Comparison of ENCODE assay signal across 31 cellular contexts in the genomic region with DNA sequence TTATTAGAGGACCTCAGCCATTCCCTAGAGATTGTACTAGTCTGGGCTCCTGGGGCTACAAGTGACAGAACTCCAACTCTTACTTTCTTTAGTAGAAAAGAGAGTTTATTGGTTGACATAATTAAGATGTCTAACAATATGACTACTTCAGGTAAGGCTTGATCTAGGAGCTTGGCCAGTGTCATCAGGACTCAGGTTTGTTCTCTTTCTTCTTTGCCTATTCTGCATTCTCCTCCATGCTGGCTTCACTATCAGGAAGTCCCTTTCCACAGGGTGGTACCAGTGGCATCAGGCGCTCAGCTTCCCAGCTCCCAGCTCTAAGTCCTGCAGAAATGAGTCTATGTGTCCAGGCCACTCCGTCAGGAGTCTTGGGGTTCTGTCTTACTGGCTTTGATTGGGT.
A peak's percentile ranks its signal among the peaks of the same experiment; 100 is the strongest.
DNase-seq lines count a peak whose midpoint lies in the region; ATAC-seq, FAIRE-seq and TF ChIP-seq lines count a peak whose summit lies in the region.
"Had no signal": no experiment of that assay in that cellular context is flagged by ENCODE, and none has a peak within 500 bp of the region (broad histone marks: within the 10 kb centered on the region; RNA-seq: fewer than 3 reads in every experiment).

No MANE protein-coding gene starts in this region.

- H3K79me2 ChIP-seq in HepG2 (ENCODE audit: insufficient read depth, low read length) (no peaks in the 10 kb centered on the region), H1 (ENCODE audit: control insufficient read depth in 1 of 2, insufficient read depth in 2 of 2, low read length in 2 of 2) (no peaks in the 10 kb centered on the region)

- H3K4me2 ChIP-seq in HepG2 (ENCODE audit: low read depth, low read length): no peak overlapping the region
- H3K4me2 ChIP-seq in H1 (ENCODE audit: insufficient read depth in 1 of 2, low read depth in 2 of 2, low read length in 2 of 2): no peak overlapping the region
- H3K4me2 ChIP-seq: A549; BLaER1; BLaER1 treated with 17β-estradiol and CSF1 and Interleukin-3, amounts not matched to agents 10 nM and 100 nM had no signal

- TF ChIP-seq RAD21 in HepG2 (CRISPR knock-in tag; IDR thresholded peaks at IDR 0.05): no peak
- no peak for TF ChIP-seq RAD21 in H1 (IDR thresholded peaks at IDR 0.05 in 1 of 2, conservative IDR thresholded peaks at IDR 0.05 in 1 of 2; ENCODE audit: low read depth in 2 of 2, low read length in 2 of 2)

- TF ChIP-seq EP300 in HepG2 (IDR thresholded peaks at IDR 0.05; ENCODE audit: low read depth in 2 of 2, low read length in 2 of 2): no peak
- TF ChIP-seq EP300 in HepG2 (CRISPR knock-in tag; IDR thresholded peaks at IDR 0.05; ENCODE audit: borderline replicate concordance): no peak
- no peak for TF ChIP-seq EP300 in H1 (IDR thresholded peaks at IDR 0.05; ENCODE audit: borderline replicate concordance in 1 of 2, low read depth in 2 of 2, low read length in 2 of 2)

- H3K36me3 ChIP-seq in HepG2 (replicated peaks in 1 of 2; ENCODE audit: control insufficient read depth in 1 of 2, insufficient read depth in 2 of 2, low read length in 2 of 2) (no peaks in the 10 kb centered on the region), right lobe of liver (no peaks in the 10 kb centered on the region), H1 (ENCODE audit: control insufficient read depth in 2 of 4, insufficient read depth in 4 of 4, low read length in 3 of 4) (no peaks in the 10 kb centered on the region)
- H3K36me3 ChIP-seq: BE2C; BLaER1; BLaER1 treated with 17β-estradiol and CSF1 and Interleukin-3, amounts not matched to agents 10 nM and 100 nM had no signal

- TF ChIP-seq POLR2A in HepG2 (IDR thresholded peaks at IDR 0.05; ENCODE audit: insufficient read depth in 1 of 2, low read depth in 2 of 2, low read length in 2 of 2) (no peak), right lobe of liver (IDR thresholded peaks at IDR 0.05) (no peak), H1 (IDR thresholded peaks at IDR 0.05; ENCODE audit: control extremely low read depth in 1 of 2, low read depth in 2 of 2, low read length in 2 of 2) (no peak)

- H2BK5ac ChIP-seq in H1 (ENCODE audit: low read depth, low read length): no peak overlapping the region

- H2BK120ac ChIP-seq in H1 (replicated peaks; ENCODE audit: low read depth, low read length): no peak overlapping the region

- no peak overlapping the region for H2AK5ac ChIP-seq in H1 (ENCODE audit: low read depth, low read length)

- no peak overlapping the region for H3K4me3 ChIP-seq in HepG2 (replicated peaks in 1 of 3; ENCODE audit: insufficient read depth in 1 of 3, low read depth in 2 of 3, low read length in 3 of 3)
- no peak overlapping the region for H3K4me3 ChIP-seq in right lobe of liver
- H3K4me3 ChIP-seq in H1 (ENCODE audit: extremely low read depth in 1 of 4, insufficient read depth in 2 of 4, low read depth in 3 of 4, low read length in 4 of 4): no peak overlapping the region
- H3K4me3 ChIP-seq: A549; BLaER1; BLaER1 treated with 17β-estradiol and CSF1 and Interleukin-3, amounts not matched to agents 10 nM and 100 nM had no signal

- DNase-seq in HepG2 (ENCODE audit: low spot score) (no peak), right lobe of liver (no peak), H1 (ENCODE audit: low read depth in 1 of 2, low spot score in 2 of 2) (no peak), RPMI8226 (no peak)
- DNase-seq: 8988T; ACHN; AML-193; BE2C; C1 segment of cervical spinal cord; Caco-2; Calu3; CD4-positive, alpha-beta memory T cell; CD4-positive, alpha-beta T cell; CD4-positive, CD25-positive, alpha-beta regulatory T cell; CD8-positive, alpha-beta memory T cell; CD8-positive, alpha-beta T cell; COR-L47; DMS 273 treated with DMSO at 0.1 percent for 48 hours; DMS153; DMS53; DMS79; DMS79 treated with DMSO at 0.1 percent for 48 hours; DND-41; EL had no signal

- BruUV-seq in HepG2 (replicated peaks; lab: Mats Ljungman, UMichigan): no TSS peak

- no peak overlapping the region for H4K91ac ChIP-seq in H1 (replicated peaks; ENCODE audit: insufficient read length, low read length)

- CTCF ChIA-PET in HepG2 (lab: Yijun Ruan, JAX; ENCODE audit: low intra/inter-chr PET ratio, low total read pairs): no interaction called here
- CTCF ChIA-PET in H1 (lab: Charles Lee; ENCODE audit: partially characterized antibody): interaction anchor here (0.6 to 1.1 kb wide), 4 partner anchors 11 to 358 kb away, joined by 3 read pairs; no protein-coding TSS in a partner anchor

- in situ Hi-C loops in HepG2 (cut with HindIII; ENCODE audit: extremely low pct_ligation_motif_present, low pct_unique_long_range_greater_than_20kb): no loop called here

- no peaks in the 10 kb centered on the region for H3K23me2 ChIP-seq in H1 (ENCODE audit: low read depth, low read length)

- no peak overlapping the region for H2BK15ac ChIP-seq in H1 (ENCODE audit: low read length)

- H3K4ac ChIP-seq in H1 (replicated peaks; ENCODE audit: insufficient read length, low read depth, low read length): no peak overlapping the region

- H3K9me3 ChIP-seq in HepG2 (ENCODE audit: low read length) (no peaks in the 10 kb centered on the region), right lobe of liver (no peaks in the 10 kb centered on the region), H1 (ENCODE audit: insufficient read depth in 2 of 2, low read depth in 1 of 2, low read length in 1 of 2) (peaks cover 0 to 6% of the 10 kb centered on the region in 2 experiments; a peak in 1 of 4 replicates)
- H3K9me3 ChIP-seq: A549; BE2C; BLaER1; BLaER1 treated with 17β-estradiol and CSF1 and Interleukin-3, amounts not matched to agents 10 nM and 100 nM; Caco-2 had no signal

- H3K9ac ChIP-seq in HepG2 (ENCODE audit: insufficient read depth, low read depth, low read length) (no peak overlapping the region), H1 (replicated peaks in 1 of 4; ENCODE audit: extremely low read depth in 1 of 4, low read depth in 3 of 4, low read length in 3 of 4) (no peak overlapping the region)
- H3K9ac ChIP-seq: BLaER1; BLaER1 treated with 17β-estradiol and CSF1 and Interleukin-3, amounts not matched to agents 10 nM and 100 nM had no signal

- no peak overlapping the region for H3K27ac ChIP-seq in HepG2 (ENCODE audit: extremely low read length, insufficient read depth, low read length)
- no peak overlapping the region for H3K27ac ChIP-seq in right lobe of liver
- no peak overlapping the region for H3K27ac ChIP-seq in H1 (ENCODE audit: low read depth, low read length)
- H3K27ac ChIP-seq: 22Rv1; A549; BLaER1; BLaER1 treated with 17β-estradiol and CSF1 and Interleukin-3, amounts not matched to agents 10 nM and 100 nM; C4-2B had no signal

- H4K5ac ChIP-seq in H1 (ENCODE audit: insufficient read length, low read depth, low read length): no peak overlapping the region

- H3K18ac ChIP-seq in H1 (ENCODE audit: extremely low read depth, low read length): no peak overlapping the region

- H3K79me1 ChIP-seq in H1 (ENCODE audit: low read depth, low read length): no peaks in the 10 kb centered on the region

- intact Hi-C loops in HepG2 (cut with micrococcal nuclease; ENCODE audit: unreplicated experiment) (no loop called here), right lobe of liver (cut with DNase I) (no loop called here)

- FAIRE-seq in HepG2 (lab: Jason Lieb, UNC) (no peak), H1 (lab: Jason Lieb, UNC) (no peak)
- FAIRE-seq: A204.1, A549, D721Med had no signal

- ATAC-seq in HepG2 (no peak), right lobe of liver (no peak)
- ATAC-seq: A549; CD8-positive, alpha-beta T cell had no signal

- no peak overlapping the region for H2BK12ac ChIP-seq in H1 (ENCODE audit: low read depth, low read length)

- 3% methylated on average over 2 of the region's 2 CpGs for WGBS in HepG2 (ENCODE audit: low lambda C conversion rate)
- WGBS in right lobe of liver (ENCODE audit: insufficient coverage, low coverage, low lambda C conversion rate, missing lambda C conversion rate): 100% methylated on average over 1 of the region's 2 CpGs
- WGBS in H1 (ENCODE audit: extremely low coverage in 1 of 2, insufficient coverage in 1 of 2, insufficient read length in 1 of 2, insufficient replicate concordance in 2 of 2, low coverage in 1 of 2, low lambda C conversion rate in 2 of 2, missing lambda C conversion rate in 1 of 2), 2 experiments: 84% methylated on average over 2 of the region's 2 CpGs; no CpG with 5 or more reads in 1 of the 2 experiments

- TF ChIP-seq CTCF in HepG2 (CRISPR knock-in tag; IDR thresholded peaks at IDR 0.05) (no peak), right lobe of liver (IDR thresholded peaks at IDR 0.05) (no peak), H1 (IDR thresholded peaks at IDR 0.05; ENCODE audit: control extremely low read depth in 1 of 3, insufficient read depth in 1 of 3, low read depth in 1 of 3, low read length in 3 of 3) (no peak)

- no peak overlapping the region for H3K23ac ChIP-seq in H1 (ENCODE audit: insufficient read length)

- peak overlapping the region; percentile 35 for H4K8ac ChIP-seq in H1 (ENCODE audit: extremely low read depth, insufficient read depth, low read length)

- no peak overlapping the region for H3K14ac ChIP-seq in H1 (ENCODE audit: insufficient read length)

- H2BK20ac ChIP-seq in H1 (ENCODE audit: low read length): no peak overlapping the region

- no peak overlapping the region for H3K56ac ChIP-seq in H1 (replicated peaks; ENCODE audit: insufficient read length, low read depth, low read length)

- H4K20me1 ChIP-seq in HepG2 (ENCODE audit: insufficient read depth, low read length): no peaks in the 10 kb centered on the region
- H4K20me1 ChIP-seq in H1 (replicated peaks in 1 of 2; ENCODE audit: control insufficient read depth in 1 of 2, insufficient read depth in 2 of 2, low read length in 2 of 2): no peaks in the 10 kb centered on the region
- H4K20me1 ChIP-seq: BLaER1; BLaER1 treated with 17β-estradiol and CSF1 and Interleukin-3, amounts not matched to agents 10 nM and 100 nM had no signal

- POLR2A ChIA-PET in HepG2 (lab: Yijun Ruan, JAX) (no interaction called here), H1 (lab: Charles Lee; ENCODE audit: partially characterized antibody) (no interaction called here)

- peaks cover 0 to 37% of the 10 kb centered on the region in 2 experiments for H3K27me3 ChIP-seq in HepG2 (ENCODE audit: control insufficient read depth in 1 of 2, insufficient read depth in 2 of 2, low read length in 2 of 2)
- no peaks in the 10 kb centered on the region for H3K27me3 ChIP-seq in right lobe of liver
- no peaks in the 10 kb centered on the region; a peak in 1 of 7 replicates for H3K27me3 ChIP-seq in H1 (replicated peaks in 1 of 4; ENCODE audit: control insufficient read depth in 3 of 4, extremely low read depth in 1 of 4, insufficient read depth in 3 of 4, low read length in 3 of 4)
- H3K27me3 ChIP-seq: BE2C; BLaER1; BLaER1 treated with 17β-estradiol and CSF1 and Interleukin-3, amounts not matched to agents 10 nM and 100 nM had no signal

- H2AFZ ChIP-seq in HepG2 (ENCODE audit: low read length): no peak overlapping the region
- H2AFZ ChIP-seq in H1 (ENCODE audit: low read length): no peak overlapping the region

- no peaks in the 10 kb centered on the region for H3K4me1 ChIP-seq in HepG2 (ENCODE audit: insufficient read depth, low read length)
- H3K4me1 ChIP-seq in right lobe of liver: no peaks in the 10 kb centered on the region
- no peaks in the 10 kb centered on the region; a peak in 1 of 7 replicates for H3K4me1 ChIP-seq in H1 (replicated peaks in 1 of 4; ENCODE audit: control insufficient read depth in 3 of 4, insufficient read depth in 4 of 4, low read length in 3 of 4)
- H3K4me1 ChIP-seq: A549, BLaER1, Caco-2 had no signal

TF ChIP-seq in H1, 55 proteins besides CTCF, POLR2A, EP300 and RAD21 (continues in another document):
- TF ChIP-seq TEAD4 (IDR thresholded peaks at IDR 0.05; ENCODE audit: low read depth, low read length): no peak
